7 cellular contexts compared by ENCODE assay signal in the genomic region with DNA sequence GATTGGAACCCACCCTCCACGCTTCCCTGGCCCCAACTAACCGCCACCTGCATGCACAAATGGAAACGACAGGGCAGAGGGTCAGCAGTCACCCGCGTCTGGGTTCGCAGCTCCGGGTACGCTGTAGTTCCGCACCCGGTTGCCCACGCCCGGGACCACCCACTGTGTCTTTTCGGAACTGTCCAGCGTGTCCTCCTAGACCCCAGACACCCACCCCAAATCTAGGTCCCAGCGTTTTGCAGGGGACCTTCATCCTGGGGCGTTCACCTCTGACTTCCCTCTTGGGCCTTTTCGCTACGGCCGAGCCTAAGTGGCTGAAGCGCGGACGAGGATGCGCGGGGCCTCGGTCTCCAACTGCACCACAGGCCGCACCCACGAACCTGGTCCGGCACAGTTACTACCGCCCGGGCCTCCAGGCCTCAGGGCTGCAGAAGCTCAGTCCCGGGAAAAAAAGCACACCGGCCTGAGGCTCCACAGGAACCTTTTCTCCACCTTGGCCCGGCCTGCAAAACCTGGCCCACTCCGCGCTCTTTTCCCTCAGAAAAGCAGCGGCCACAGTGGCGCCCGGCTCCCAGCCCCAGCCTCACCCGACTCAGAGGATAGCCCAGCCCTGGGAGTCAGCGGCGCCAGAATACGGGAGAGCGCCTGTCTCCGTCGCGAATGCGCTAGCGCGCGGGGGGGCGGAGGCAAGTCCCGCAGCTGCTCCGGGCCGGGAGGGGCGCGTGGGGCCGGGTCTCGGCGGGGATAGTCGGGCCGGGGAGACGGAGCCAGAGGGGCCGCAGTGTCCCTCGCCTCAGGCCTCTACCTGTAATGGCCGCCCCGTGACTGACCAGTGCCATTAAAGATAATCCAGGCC. TPM values are rescaled to one million over a fixed set of nuclear protein-coding genes. Genes with fewer than 3 reads are reported as not detected.
DNase-seq lines count a peak whose midpoint lies in the region; ATAC-seq and TF ChIP-seq lines count a peak whose summit lies in the region.

Gene ZFP30 (minus strand): TSS at position 633 of the 856 bp plus-strand sequence. CDS start 7,643 bp downstream, outside the sequence.

- peak within 1 kb of the TSS; percentile 91 for H3K4me3 Mint-ChIP-seq in activated CD4-positive, alpha-beta T cell treated with anti-CD3 and anti-CD28 coated beads, Interleukin-2, amount 10 ng/mL, durations not matched to agents 7 days and 5 days

- peak within 1 kb of the TSS; percentile 97 for H3K27ac Mint-ChIP-seq in activated CD4-positive, alpha-beta T cell treated with anti-CD3 and anti-CD28 coated beads, Interleukin-2, amount 10 ng/mL, durations not matched to agents 7 days and 5 days

- ATAC-seq in GM18517 (IDR thresholded peaks at IDR 0.05; ENCODE audit: unreplicated experiment), result peak; percentile 59
- peak; percentile 69 for ATAC-seq in HG03039 (IDR thresholded peaks at IDR 0.05; ENCODE audit: unreplicated experiment)
- peak; percentile 90 to 98 (median 95) for ATAC-seq in right lobe of liver

- H3K27me3 ChIP-seq in right lobe of liver, result no peaks in the 10 kb centered on the region

- H3K9me3 ChIP-seq in right lobe of liver, result peaks cover 0 to 8% (median 0%) of the 10 kb centered on the region in 4 donors

- peaks cover 20% of the 10 kb centered on the region for H3K9me3 Mint-ChIP-seq in activated CD4-positive, alpha-beta T cell treated with anti-CD3 and anti-CD28 coated beads, Interleukin-2, amount 10 ng/mL, durations not matched to agents 7 days and 5 days

- 0% methylated on average over 11 of the region's 66 CpGs for WGBS in right lobe of liver (ENCODE audit: insufficient coverage, low coverage, low lambda C conversion rate, missing lambda C conversion rate)

- H3K4me1 ChIP-seq in right lobe of liver, result peaks cover 0 to 18% (median 4%) of the 10 kb centered on the region in 4 donors

- no peaks in the 10 kb centered on the region for H3K27me3 Mint-ChIP-seq in activated CD4-positive, alpha-beta T cell treated with anti-CD3 and anti-CD28 coated beads, Interleukin-2, amount 10 ng/mL, durations not matched to agents 7 days and 5 days

- TF ChIP-seq POLR2A in right lobe of liver (IDR thresholded peaks at IDR 0.05), result peak; percentile 55

- peak; percentile 100 for DNase-seq in NCI-H2227 (lab: John Stamatoyannopoulos, UW; ENCODE audit: unreplicated experiment)
- peak; percentile 84 for DNase-seq in activated CD4-positive, alpha-beta T cell treated with anti-CD3 and anti-CD28 coated beads, Interleukin-2, amount 10 ng/mL, durations not matched to agents 7 days and 5 days
- DNase-seq in dermis blood vessel endothelial cell, result peak; percentile 86
- peak; percentile 89 to 96 (median 95) for DNase-seq in right lobe of liver
- peak; percentile 67 to 83 for DNase-seq in stimulated activated CD4-positive, alpha-beta T cell treated with anti-CD3 and anti-CD28 coated beads, Interleukin-2, amount 100 ng/mL, for 48 hours

- CTCF ChIA-PET in activated CD4-positive, alpha-beta T cell treated with anti-CD3 and anti-CD28 coated beads, Interleukin-2, amount 10 ng/mL, durations not matched to agents 7 days and 5 days (lab: Charles Lee), result no interaction called here

- peaks cover 37% of the 10 kb centered on the region for H3K36me3 Mint-ChIP-seq in activated CD4-positive, alpha-beta T cell treated with anti-CD3 and anti-CD28 coated beads, Interleukin-2, amount 10 ng/mL, durations not matched to agents 7 days and 5 days (ENCODE audit: low read depth)

- POLR2A ChIA-PET in activated CD4-positive, alpha-beta T cell treated with anti-CD3 and anti-CD28 coated beads, Interleukin-2, amount 10 ng/mL, durations not matched to agents 7 days and 5 days (lab: Charles Lee), result interaction anchor here (0.6 kb wide), 1 partner anchor 61 kb away, joined by 3 read pairs; no protein-coding TSS in a partner anchor

- H3K4me3 ChIP-seq in right lobe of liver, result peak within 1 kb of the TSS; percentile 67 to 82 (median 79)

- H3K36me3 ChIP-seq in right lobe of liver, result no peaks in the 10 kb centered on the region

- peak within 1 kb of the TSS; percentile 79 to 88 (median 83) for H3K27ac ChIP-seq in right lobe of liver

- H3K4me1 Mint-ChIP-seq in activated CD4-positive, alpha-beta T cell treated with anti-CD3 and anti-CD28 coated beads, Interleukin-2, amount 10 ng/mL, durations not matched to agents 7 days and 5 days, result peaks cover 29% of the 10 kb centered on the region

- intact Hi-C loops in right lobe of liver (cut with DNase I), result no loop called here

- no peak for TF ChIP-seq CTCF in right lobe of liver (IDR thresholded peaks at IDR 0.05)

RNA-seq across cellular contexts. Expression of gene ZFP30, which starts in this region (rescaled TPM):
- 10 to 100 TPM; 14.4 to 16.8 TPM for total RNA-seq in activated CD4-positive, alpha-beta T cell treated with anti-CD3 and anti-CD28 coated beads, Interleukin-2, amount 10 ng/mL, durations not matched to agents 7 days and 5 days
- 14.8 and 23.3 TPM in 2 replicates for total RNA-seq in dermis blood vessel endothelial cell
- 1 to 10 TPM; 2.9 to 5.0 (median 4.0) TPM for total RNA-seq in right lobe of liver

Comparison
In these comparisons a context has a peak if more than half of its experiments do, and no peak if none do; other contexts are left out.
1. Peak in every context shown above with its lines: DNase-seq, ATAC-seq, H3K4me3 ChIP-seq and H3K27ac ChIP-seq.